Comparison of ENCODE assay signal across 8 cellular contexts in the genomic region with DNA sequence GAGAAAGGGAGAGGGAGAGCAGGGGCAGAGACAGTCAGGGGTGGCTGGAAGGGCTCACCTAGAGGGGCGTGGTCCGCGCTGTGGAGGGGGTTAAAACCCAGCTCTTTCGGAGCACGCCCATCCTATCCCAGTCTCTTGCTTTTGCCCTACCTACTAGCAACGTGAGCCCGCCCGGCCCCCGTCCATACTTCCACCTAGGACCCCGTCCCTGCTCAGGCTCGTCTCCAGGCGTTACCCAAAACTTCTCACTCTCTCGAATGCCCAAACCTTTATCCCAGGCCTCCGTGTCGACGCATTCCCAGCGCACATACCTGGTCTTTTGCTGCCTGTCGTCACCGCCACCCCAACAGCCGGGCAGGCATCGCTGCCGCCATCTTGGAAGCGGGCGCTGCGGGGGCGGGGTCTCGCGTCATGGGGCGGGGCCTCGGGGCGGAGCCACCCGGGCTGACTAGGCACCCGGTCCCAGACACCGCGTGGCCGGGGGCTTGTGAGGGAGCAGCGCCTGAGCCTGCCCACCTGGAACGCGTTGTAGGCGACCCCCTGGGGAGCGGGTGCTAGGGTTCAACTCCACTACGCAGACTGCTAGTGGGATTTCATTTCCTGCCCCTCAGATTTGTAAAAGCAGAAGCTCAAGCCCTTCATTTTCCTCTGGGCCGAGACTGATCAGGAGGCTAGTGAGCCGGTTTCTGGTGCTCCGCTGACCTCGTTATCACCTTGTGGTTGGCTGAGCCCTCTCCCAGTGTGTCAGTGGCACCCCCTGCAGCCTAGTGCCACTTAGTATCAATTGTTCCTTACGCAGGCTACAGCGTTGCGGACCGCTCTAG. TPM values are rescaled to one million over a fixed set of nuclear protein-coding genes. Genes with fewer than 3 reads are reported as not detected.
DNase-seq lines count a peak whose midpoint lies in the region; ATAC-seq and TF ChIP-seq lines count a peak whose summit lies in the region.

TSS of gene B4GALT3 (minus strand) at position 396 of the 824 bp plus-strand sequence. CDS start 1,447 bp downstream, outside the sequence.

- CTCF ChIA-PET in SK-N-SH (lab: Yijun Ruan, JAX), result interaction anchor here (1.0 to 4.1 kb wide), 5 partner anchors 12 to 48 kb away, joined by 3 to 29 read pairs (median 5); partner anchors contain the start of genes NDUFS2, PPOX and TOMM40L
- CTCF ChIA-PET in activated naive CD4-positive, alpha-beta T cell treated with anti-CD3 and anti-CD28 coated beads, Interleukin-2, amount 10 ng/mL, durations not matched to agents 7 days and 5 days (lab: Charles Lee), result interaction anchor here (0.6 to 3.0 kb wide), 5 partner anchors 9 to 205 kb away, joined by 3 to 12 read pairs (median 3); partner anchors contain the start of genes PPOX and TOMM40L

- H3K27me3 Mint-ChIP-seq in activated naive CD4-positive, alpha-beta T cell treated with anti-CD3 and anti-CD28 coated beads, Interleukin-2, amount 10 ng/mL, durations not matched to agents 7 days and 5 days, result no peaks in the 10 kb centered on the region

- H3F3A ChIP-seq in SK-N-SH (replicated peaks; ENCODE audit: insufficient read depth), result peaks cover 5% of the 10 kb centered on the region

- no peak for TF ChIP-seq EP300 in SK-N-SH (IDR thresholded peaks at IDR 0.05; ENCODE audit: borderline replicate concordance in 1 of 2, low read depth in 1 of 2, low read length in 1 of 2)
- TF ChIP-seq EP300 in gastroesophageal sphincter (IDR thresholded peaks at IDR 0.05), result no peak

- no peaks in the 10 kb centered on the region for H3K9me2 ChIP-seq in SK-N-SH

- H3K36me3 ChIP-seq in GM06990 (ENCODE audit: control insufficient read depth, insufficient read depth, low read length), result peaks cover 18% of the 10 kb centered on the region
- peaks cover 24 to 30% of the 10 kb centered on the region in 2 experiments for H3K36me3 ChIP-seq in SK-N-SH (replicated peaks in 1 of 2; ENCODE audit: control insufficient read depth in 1 of 2, insufficient read depth in 2 of 2, low read length in 1 of 2)
- H3K36me3 ChIP-seq in gastroesophageal sphincter, result peaks cover 0 to 37% of the 10 kb centered on the region in 2 donors
- H3K36me3 ChIP-seq in neutrophil, result peaks cover 24% of the 10 kb centered on the region

- no peaks in the 10 kb centered on the region for H3K9me3 Mint-ChIP-seq in activated naive CD4-positive, alpha-beta T cell treated with anti-CD3 and anti-CD28 coated beads, Interleukin-2, amount 10 ng/mL, durations not matched to agents 7 days and 5 days

- TF ChIP-seq RAD21 in SK-N-SH (IDR thresholded peaks at IDR 0.05; ENCODE audit: low read length), result peak; percentile 43

- peaks cover 72% of the 10 kb centered on the region for H3K4me1 Mint-ChIP-seq in activated naive CD4-positive, alpha-beta T cell treated with anti-CD3 and anti-CD28 coated beads, Interleukin-2, amount 10 ng/mL, durations not matched to agents 7 days and 5 days

- H3K4me3 Mint-ChIP-seq in activated naive CD4-positive, alpha-beta T cell treated with anti-CD3 and anti-CD28 coated beads, Interleukin-2, amount 10 ng/mL, durations not matched to agents 7 days and 5 days, result peak within 1 kb of the TSS; percentile 94

- ATAC-seq in gastroesophageal sphincter, result peak; percentile 96

- H3K9ac ChIP-seq in SK-N-SH, result peak within 1 kb of the TSS; percentile 77

- TF ChIP-seq CTCF in GM06990 (IDR thresholded peaks at IDR 0.05; ENCODE audit: insufficient read depth, low read length, poor library complexity, severe bottlenecking) (no peak), HFF-Myc (IDR thresholded peaks at IDR 0.05; ENCODE audit: low read depth, low read length, missing control alignments) (no peak), NB4 (IDR thresholded peaks at IDR 0.05; ENCODE audit: low read depth, low read length) (peak; percentile 12), SK-N-SH (IDR thresholded peaks at IDR 0.05) (no peak), gastroesophageal sphincter (IDR thresholded peaks at IDR 0.05) (peak in 2 of 4 experiments; percentile 18 to 21), neutrophil (IDR thresholded peaks at IDR 0.05) (no peak)

- peak; percentile 93 for TF ChIP-seq POLR2A in NB4 (IDR thresholded peaks at IDR 0.05; ENCODE audit: extremely low read depth, insufficient read length)
- TF ChIP-seq POLR2A in gastroesophageal sphincter (IDR thresholded peaks at IDR 0.05), result peak; percentile 58 to 76

- H3K36me3 Mint-ChIP-seq in activated naive CD4-positive, alpha-beta T cell treated with anti-CD3 and anti-CD28 coated beads, Interleukin-2, amount 10 ng/mL, durations not matched to agents 7 days and 5 days, result peaks cover 48% of the 10 kb centered on the region

- H3K9me3 ChIP-seq in SK-N-SH (no peaks in the 10 kb centered on the region), gastroesophageal sphincter (no peaks in the 10 kb centered on the region), neutrophil (no peaks in the 10 kb centered on the region)

- H3K27ac ChIP-seq in SK-N-SH (ENCODE audit: low read depth in 2 of 2, low read length in 1 of 2) (peak within 1 kb of the TSS; percentile 44 to 77; a peak in 3 of 4 replicates), gastroesophageal sphincter (peak within 1 kb of the TSS; percentile 76 to 96 (median 92)), neutrophil (peak within 1 kb of the TSS; percentile 78), substantia nigra (ENCODE audit: low read depth, low read length, poor library complexity, severe bottlenecking) (peak within 1 kb of the TSS; percentile 92)

- H3K4me3 ChIP-seq in GM06990 (replicated peaks; ENCODE audit: low read depth, low read length) (peak within 1 kb of the TSS; percentile 77), HFF-Myc (replicated peaks; ENCODE audit: low read depth, low read length) (peak within 1 kb of the TSS; percentile 81), NB4 (ENCODE audit: low read depth, low read length) (peak within 1 kb of the TSS; percentile 94), SK-N-SH (ENCODE audit: low read depth in 2 of 2, low read length in 1 of 2) (peak within 1 kb of the TSS; percentile 73), gastroesophageal sphincter (peak within 1 kb of the TSS; percentile 71 to 86), neutrophil (ENCODE audit: low read depth in 1 of 2, low read length in 1 of 2) (peak within 1 kb of the TSS; percentile 82 to 92)

- peak within 1 kb of the TSS; percentile 87 for H2AFZ ChIP-seq in SK-N-SH (ENCODE audit: low read depth)

- POLR2A ChIA-PET in SK-N-SH (lab: Yijun Ruan, JAX), result interaction anchor here (1.4 kb wide), 1 partner anchor 11 kb away, joined by 11 read pairs; the partner anchor contains the start of gene PPOX

- H3K4me2 ChIP-seq in SK-N-SH, result peak within 1 kb of the TSS; percentile 98

- H3K79me2 ChIP-seq in SK-N-SH (ENCODE audit: insufficient read depth), result peaks cover 17% of the 10 kb centered on the region

- DNase-seq in GM06990 (ENCODE audit: extremely low read depth, insufficient read length) (peak; percentile 90), HFF-Myc (ENCODE audit: extremely low read depth, low read depth) (no peak), NB4 (ENCODE audit: low read depth) (peak; percentile 92), SK-N-SH (peak; percentile 99), substantia nigra (lab: John Stamatoyannopoulos, UW) (peak; percentile 51 to 97 (median 85))
- peak; percentile 96 for DNase-seq in activated naive CD4-positive, alpha-beta T cell treated with anti-CD3 and anti-CD28 coated beads, Interleukin-2, amount 10 ng/mL, durations not matched to agents 7 days and 5 days

- 15% methylated on average over 25 of the region's 50 CpGs for WGBS in SK-N-SH (ENCODE audit: low lambda C conversion rate)
- WGBS in gastroesophageal sphincter (ENCODE audit: low coverage in 1 of 2), 2 donors, result 0 to 13% methylated on average over 12 to 13 of the region's 50 CpGs

- H3K27ac Mint-ChIP-seq in activated naive CD4-positive, alpha-beta T cell treated with anti-CD3 and anti-CD28 coated beads, Interleukin-2, amount 10 ng/mL, durations not matched to agents 7 days and 5 days, result peak within 1 kb of the TSS; percentile 95

- H3K27me3 ChIP-seq in GM06990 (replicated peaks; ENCODE audit: control insufficient read depth, insufficient read depth, low read length) (no peaks in the 10 kb centered on the region), SK-N-SH (ENCODE audit: insufficient read depth) (no peaks in the 10 kb centered on the region), gastroesophageal sphincter (no peaks in the 10 kb centered on the region), neutrophil (no peaks in the 10 kb centered on the region)

- H4K20me1 ChIP-seq in SK-N-SH (ENCODE audit: insufficient read depth), result no peaks in the 10 kb centered on the region

- H3K4me1 ChIP-seq in SK-N-SH (ENCODE audit: control insufficient read depth in 1 of 2, insufficient read depth in 2 of 2, low read depth in 1 of 2, low read length in 1 of 2) (peaks cover 0 to 18% of the 10 kb centered on the region in 2 experiments; a peak in 1 of 4 replicates), gastroesophageal sphincter (peaks cover 5 to 49% (median 20%) of the 10 kb centered on the region in 3 donors), neutrophil (ENCODE audit: control insufficient read depth in 1 of 2, insufficient read depth in 1 of 2, low read depth in 1 of 2, low read length in 1 of 2) (peaks cover 19 to 22% of the 10 kb centered on the region in 2 experiments)

TF ChIP-seq in SK-N-SH, 30 proteins besides CTCF, POLR2A, EP300 and RAD21 (continues in another document):
- TF ChIP-seq NRF1 (IDR thresholded peaks at IDR 0.05; ENCODE audit: low read depth, low read length) (no peak), YY1 (IDR thresholded peaks at IDR 0.05; ENCODE audit: low read depth) (peak; percentile 98), FOSL2 (IDR thresholded peaks at IDR 0.05; ENCODE audit: borderline replicate concordance, low read depth) (no peak), CHD2 (IDR thresholded peaks at IDR 0.05; ENCODE audit: low read length, partially characterized antibody) (peak; percentile 43), TAF1 (IDR thresholded peaks at IDR 0.05; ENCODE audit: borderline replicate concordance, low read depth, low read length) (peak; percentile 91), FOXJ3 (CRISPR knock-in tag; IDR thresholded peaks at IDR 0.05) (no peak)
- TF ChIP-seq, protein P1, sequence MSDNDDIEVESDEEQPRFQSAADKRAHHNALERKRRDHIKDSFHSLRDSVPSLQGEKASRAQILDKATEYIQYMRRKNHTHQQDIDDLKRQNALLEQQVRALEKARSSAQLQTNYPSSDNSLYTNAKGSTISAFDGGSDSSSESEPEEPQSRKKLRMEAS (IDR thresholded peaks at IDR 0.05; ENCODE audit: low read depth), result peak; percentile 92

RNA-seq across cellular contexts. Expression of gene B4GALT3, which starts in this region (rescaled TPM):
- 50.5 and 56.5 TPM in 2 replicates for polyA plus RNA-seq in SK-N-SH (2012; rRNA removed)
- polyA plus RNA-seq in SK-N-SH (2012; cell fraction: cytosol; rRNA removed), result 36.4 and 47.7 TPM in 2 replicates
- polyA plus RNA-seq in SK-N-SH (2012; cell fraction: nucleus; rRNA removed), result 60.0 and 75.7 TPM in 2 replicates
- 10 to 100 TPM; 14.8 to 26.4 (median 19.5) TPM for total RNA-seq in gastroesophageal sphincter
